Comparison of ENCODE assay signal across 23 cellular contexts in genomic region chr5:66888613-66889012, GRCh38.
DNase-seq lines count a peak whose midpoint lies in the region; ATAC-seq, FAIRE-seq and TF ChIP-seq lines count a peak whose summit lies in the region.
"Had no signal": no experiment of that assay in that cellular context is flagged by ENCODE, and none has a peak within 500 bp of the region (broad histone marks: within the 10 kb centered on the region; RNA-seq: fewer than 3 reads in every experiment).

No MANE protein-coding gene starts in this region.

- no peaks in the 10 kb centered on the region for H3K36me3 Mint-ChIP-seq in activated CD4-positive, alpha-beta T cell treated with anti-CD3 and anti-CD28 coated beads, Interleukin-2, amount 10 ng/mL, durations not matched to agents 7 days and 5 days (ENCODE audit: low read depth)
- H3K36me3 Mint-ChIP-seq in activated CD4-positive, alpha-beta T cell treated with anti-CD3 and anti-CD28 coated beads, Interleukin-2, amount 10 ng/mL, durations not matched to agents 24 days and 14 days (ENCODE audit: low read depth), result peaks cover 15% of the 10 kb centered on the region
- H3K36me3 Mint-ChIP-seq in astrocyte (ENCODE audit: low read depth, unreplicated experiment), result no peaks in the 10 kb centered on the region
- H3K36me3 Mint-ChIP-seq in T-helper 2 cell treated with Interferon-gamma antibody and Interleukin-4, amounts not matched to agents 5 μg/mL and 100 μg/mL, for 36 hours (ENCODE audit: low read depth), result no peaks in the 10 kb centered on the region
- H3K36me3 Mint-ChIP-seq in activated CD8-positive, alpha-beta T cell treated with anti-CD3 and anti-CD28 coated beads for 36 hours (ENCODE audit: low read depth), result no peaks in the 10 kb centered on the region

- no peak overlapping the region for H3K9ac ChIP-seq in astrocyte (ENCODE audit: low read length)
- peak overlapping the region; percentile 43 for H3K9ac ChIP-seq in keratinocyte (ENCODE audit: control insufficient read depth, extremely low read depth, insufficient read depth, low read length)

- H3K27me3 Mint-ChIP-seq in activated CD4-positive, alpha-beta T cell treated with anti-CD3 and anti-CD28 coated beads, Interleukin-2, amount 10 ng/mL, durations not matched to agents 7 days and 5 days, result peaks cover 5% of the 10 kb centered on the region
- H3K27me3 Mint-ChIP-seq in activated CD4-positive, alpha-beta T cell treated with anti-CD3 and anti-CD28 coated beads, Interleukin-2, amount 10 ng/mL, durations not matched to agents 24 days and 14 days, result peaks cover 8% of the 10 kb centered on the region
- no peaks in the 10 kb centered on the region for H3K27me3 Mint-ChIP-seq in astrocyte (ENCODE audit: low read depth, unreplicated experiment)
- H3K27me3 Mint-ChIP-seq in T-helper 2 cell treated with Interferon-gamma antibody and Interleukin-4, amounts not matched to agents 5 μg/mL and 100 μg/mL, for 36 hours (ENCODE audit: low read depth), result peaks cover 37% of the 10 kb centered on the region
- peaks cover 8% of the 10 kb centered on the region for H3K27me3 Mint-ChIP-seq in activated CD8-positive, alpha-beta T cell treated with anti-CD3 and anti-CD28 coated beads for 36 hours

- no peaks in the 10 kb centered on the region for H3K9me3 ChIP-seq in astrocyte (ENCODE audit: insufficient read depth, low read depth, low read length)
- no peaks in the 10 kb centered on the region for H3K9me3 ChIP-seq in keratinocyte (ENCODE audit: control insufficient read depth, low read depth, low read length)
- H3K9me3 ChIP-seq: SJCRH30 had no signal

- dilution Hi-C loops in keratinocyte (cut with MboI; ENCODE audit: extremely low pct_ligation_motif_present, low sequenced_read_pairs), result no loop called here

- H3K4me2 ChIP-seq in astrocyte (ENCODE audit: low read length), result no peak overlapping the region
- peak overlapping the region; percentile 69 for H3K4me2 ChIP-seq in keratinocyte (ENCODE audit: control insufficient read depth, extremely low read depth, insufficient read depth, low read depth, low read length)

- intact Hi-C loops in activated CD4-positive, alpha-beta T cell treated with anti-CD3 and anti-CD28 coated beads, Interleukin-2, amount 10 ng/mL, durations not matched to agents 24 days and 14 days (cut with micrococcal nuclease), result no loop called here
- intact Hi-C loops in activated CD8-positive, alpha-beta T cell treated with anti-CD3 and anti-CD28 coated beads for 36 hours (cut with micrococcal nuclease), result no loop called here

- no peaks in the 10 kb centered on the region for H3K9me1 ChIP-seq in keratinocyte (ENCODE audit: control insufficient read depth, extremely low read depth, insufficient read depth, low read length)

- CTCF ChIA-PET in activated CD4-positive, alpha-beta T cell treated with anti-CD3 and anti-CD28 coated beads, Interleukin-2, amount 10 ng/mL, durations not matched to agents 7 days and 5 days (lab: Charles Lee), result interaction anchor here (1.8 kb wide), 1 partner anchor 10 kb away, joined by 5 read pairs; no protein-coding TSS in a partner anchor
- CTCF ChIA-PET in activated CD8-positive, alpha-beta T cell treated with anti-CD3 and anti-CD28 coated beads for 36 hours (lab: Charles Lee), result interaction anchor here (1.8 kb wide), 1 partner anchor 11 kb away, joined by 4 read pairs; no protein-coding TSS in a partner anchor

- ATAC-seq in activated CD8-positive, alpha-beta T cell treated with anti-CD3 and anti-CD28 coated beads for 36 hours, result no peak
- ATAC-seq: HCT116, PC-3 had no signal

- H3K79me2 ChIP-seq in ACC112 (ENCODE audit: control insufficient read depth, insufficient read depth, low read length, unreplicated experiment), result no peaks in the 10 kb centered on the region
- no peaks in the 10 kb centered on the region for H3K79me2 ChIP-seq in astrocyte (ENCODE audit: insufficient read depth, low read length)
- H3K79me2 ChIP-seq in keratinocyte (ENCODE audit: control insufficient read depth, insufficient read depth, low read length), result no peaks in the 10 kb centered on the region

- H2AFZ ChIP-seq in ACC112 (ENCODE audit: low read length, unreplicated experiment) (peak overlapping the region; percentile 65), astrocyte (ENCODE audit: low read depth, low read length) (no peak overlapping the region), keratinocyte (ENCODE audit: control insufficient read depth, low read length) (peak overlapping the region; percentile 4)

- H3K4me1 ChIP-seq in ACC112 (ENCODE audit: control insufficient read depth, insufficient read depth, low read length, unreplicated experiment) (no peaks in the 10 kb centered on the region), astrocyte (ENCODE audit: insufficient read depth, low read length) (no peaks in the 10 kb centered on the region), keratinocyte (ENCODE audit: control insufficient read depth, extremely low read depth, insufficient read depth, low read length) (peaks cover 41% of the 10 kb centered on the region)
- H3K4me1 ChIP-seq: SJCRH30 had no signal

- H3K27ac ChIP-seq in ACC112 (ENCODE audit: low read depth, low read length) (no peak overlapping the region), astrocyte (ENCODE audit: low read depth, low read length) (no peak overlapping the region), keratinocyte (ENCODE audit: control insufficient read depth, insufficient read depth, low read length) (peak overlapping the region; percentile 43)
- H3K27ac ChIP-seq: RWPE1, SJCRH30 had no signal

- no peaks in the 10 kb centered on the region for H3K9me3 Mint-ChIP-seq in activated CD4-positive, alpha-beta T cell treated with anti-CD3 and anti-CD28 coated beads, Interleukin-2, amount 10 ng/mL, durations not matched to agents 7 days and 5 days
- H3K9me3 Mint-ChIP-seq in activated CD4-positive, alpha-beta T cell treated with anti-CD3 and anti-CD28 coated beads, Interleukin-2, amount 10 ng/mL, durations not matched to agents 24 days and 14 days, result no peaks in the 10 kb centered on the region
- no peaks in the 10 kb centered on the region for H3K9me3 Mint-ChIP-seq in astrocyte (ENCODE audit: unreplicated experiment)
- H3K9me3 Mint-ChIP-seq in T-helper 2 cell treated with Interferon-gamma antibody and Interleukin-4, amounts not matched to agents 5 μg/mL and 100 μg/mL, for 36 hours, result no peaks in the 10 kb centered on the region
- H3K9me3 Mint-ChIP-seq in activated CD8-positive, alpha-beta T cell treated with anti-CD3 and anti-CD28 coated beads for 36 hours, result no peaks in the 10 kb centered on the region

- H3K4me3 Mint-ChIP-seq in activated CD4-positive, alpha-beta T cell treated with anti-CD3 and anti-CD28 coated beads, Interleukin-2, amount 10 ng/mL, durations not matched to agents 7 days and 5 days, result no peak overlapping the region
- H3K4me3 Mint-ChIP-seq in activated CD4-positive, alpha-beta T cell treated with anti-CD3 and anti-CD28 coated beads, Interleukin-2, amount 10 ng/mL, durations not matched to agents 24 days and 14 days, result no peak overlapping the region
- H3K4me3 Mint-ChIP-seq in astrocyte (ENCODE audit: unreplicated experiment), result no peak overlapping the region
- H3K4me3 Mint-ChIP-seq in T-helper 2 cell treated with Interferon-gamma antibody and Interleukin-4, amounts not matched to agents 5 μg/mL and 100 μg/mL, for 36 hours, result no peak overlapping the region
- no peak overlapping the region for H3K4me3 Mint-ChIP-seq in activated CD8-positive, alpha-beta T cell treated with anti-CD3 and anti-CD28 coated beads for 36 hours
- H3K4me3 Mint-ChIP-seq: B cell had no signal

- peaks cover 3% of the 10 kb centered on the region; the same call in 1 of the 2 replicates for H3K27me3 ChIP-seq in ACC112 (ENCODE audit: insufficient read depth, low read length)
- H3K27me3 ChIP-seq in astrocyte (ENCODE audit: insufficient read depth, low read length), result no peaks in the 10 kb centered on the region
- H3K27me3 ChIP-seq in keratinocyte (ENCODE audit: control insufficient read depth, extremely low read depth, insufficient read depth, low read length), result no peaks in the 10 kb centered on the region
- H3K27me3 ChIP-seq: SJCRH30 had no signal

- FAIRE-seq in astrocyte (lab: Jason Lieb, UNC) (no peak), keratinocyte (lab: Jason Lieb, UNC) (no peak)
- FAIRE-seq: G401.6, GM19239 had no signal

- H3K36me3 ChIP-seq in ACC112 (ENCODE audit: insufficient read depth, low read length) (no peaks in the 10 kb centered on the region), astrocyte (ENCODE audit: insufficient read depth, low read length) (no peaks in the 10 kb centered on the region), keratinocyte (ENCODE audit: control insufficient read depth in 2 of 2, extremely low read depth in 1 of 2, insufficient read depth in 2 of 2, low read length in 2 of 2) (no peaks in the 10 kb centered on the region)
- H3K36me3 ChIP-seq: SJCRH30 had no signal

- POLR2A ChIA-PET in activated CD4-positive, alpha-beta T cell treated with anti-CD3 and anti-CD28 coated beads, Interleukin-2, amount 10 ng/mL, durations not matched to agents 7 days and 5 days (lab: Charles Lee), result no interaction called here
- POLR2A ChIA-PET in activated CD8-positive, alpha-beta T cell treated with anti-CD3 and anti-CD28 coated beads for 36 hours (lab: Charles Lee), result no interaction called here

- H4K20me1 ChIP-seq in astrocyte (ENCODE audit: insufficient read depth, low read length) (no peaks in the 10 kb centered on the region), keratinocyte (ENCODE audit: control insufficient read depth, extremely low read depth, insufficient read depth, low read length) (no peaks in the 10 kb centered on the region)

- H3K4me1 Mint-ChIP-seq in activated CD4-positive, alpha-beta T cell treated with anti-CD3 and anti-CD28 coated beads, Interleukin-2, amount 10 ng/mL, durations not matched to agents 7 days and 5 days, result peaks cover 9% of the 10 kb centered on the region
- H3K4me1 Mint-ChIP-seq in activated CD4-positive, alpha-beta T cell treated with anti-CD3 and anti-CD28 coated beads, Interleukin-2, amount 10 ng/mL, durations not matched to agents 24 days and 14 days, result peaks cover 15% of the 10 kb centered on the region
- H3K4me1 Mint-ChIP-seq in astrocyte (ENCODE audit: low read depth, unreplicated experiment), result peaks cover 19% of the 10 kb centered on the region
- peaks cover 8% of the 10 kb centered on the region for H3K4me1 Mint-ChIP-seq in T-helper 2 cell treated with Interferon-gamma antibody and Interleukin-4, amounts not matched to agents 5 μg/mL and 100 μg/mL, for 36 hours (ENCODE audit: low read depth)
- H3K4me1 Mint-ChIP-seq in activated CD8-positive, alpha-beta T cell treated with anti-CD3 and anti-CD28 coated beads for 36 hours (ENCODE audit: low read depth), result no peaks in the 10 kb centered on the region

- DNase-seq in activated CD4-positive, alpha-beta T cell treated with anti-CD3 and anti-CD28 coated beads, Interleukin-2, amount 10 ng/mL, durations not matched to agents 7 days and 5 days, result no peak
- no peak for DNase-seq in activated CD4-positive, alpha-beta T cell treated with anti-CD3 and anti-CD28 coated beads, Interleukin-2, amount 10 ng/mL, durations not matched to agents 24 days and 14 days
- no peak for DNase-seq in astrocyte (ENCODE audit: low read depth)
- DNase-seq in keratinocyte (ENCODE audit: low read depth, low spot score), result no peak
- DNase-seq in T-helper 2 cell treated with Interferon-gamma antibody and Interleukin-4, amounts not matched to agents 5 μg/mL and 100 μg/mL, for 36 hours (ENCODE audit: low spot score), result no peak
- no peak for DNase-seq in HuH-7 (ENCODE audit: low spot score)
- DNase-seq in activated CD8-positive, alpha-beta T cell treated with anti-CD3 and anti-CD28 coated beads for 36 hours, result no peak
- DNase-seq: 8988T, DMS79 treated with DMSO at 0.1 percent for 48 hours, GOT3, MV-4-11, NCI-H187, NCI-H2107, NCI-H2227 treated with DMSO at 0.1 percent for 48 hours, NCI-H510A treated with DMSO at 0.1 percent for 48 hours, PC-3, SJCRH30 had no signal

- H3K4me3 ChIP-seq in ACC112 (ENCODE audit: low read depth, low read length) (peak overlapping the region; percentile 55; the same call in 1 of the 2 replicates), astrocyte (ENCODE audit: insufficient read depth, low read depth, low read length) (no peak overlapping the region), keratinocyte (ENCODE audit: control insufficient read depth in 2 of 3, extremely low read depth in 1 of 3, insufficient read depth in 2 of 3, low read depth in 1 of 3, low read length in 3 of 3) (peak overlapping the region in 2 of 3 experiments; percentile 16 to 36)
- H3K4me3 ChIP-seq: SJCRH30 had no signal

- H3K27ac Mint-ChIP-seq in activated CD4-positive, alpha-beta T cell treated with anti-CD3 and anti-CD28 coated beads, Interleukin-2, amount 10 ng/mL, durations not matched to agents 7 days and 5 days, result peak overlapping the region; percentile 28
- H3K27ac Mint-ChIP-seq in activated CD4-positive, alpha-beta T cell treated with anti-CD3 and anti-CD28 coated beads, Interleukin-2, amount 10 ng/mL, durations not matched to agents 24 days and 14 days, result no peak overlapping the region
- peak overlapping the region; percentile 4 for H3K27ac Mint-ChIP-seq in astrocyte (ENCODE audit: unreplicated experiment)
- no peak overlapping the region for H3K27ac Mint-ChIP-seq in T-helper 2 cell treated with Interferon-gamma antibody and Interleukin-4, amounts not matched to agents 5 μg/mL and 100 μg/mL, for 36 hours
- H3K27ac Mint-ChIP-seq in activated CD8-positive, alpha-beta T cell treated with anti-CD3 and anti-CD28 coated beads for 36 hours, result no peak overlapping the region
- H3K27ac Mint-ChIP-seq: B cell had no signal

- TF ChIP-seq CTCF in astrocyte (IDR thresholded peaks at IDR 0.05; ENCODE audit: insufficient read depth, low read depth, low read length) (no peak), keratinocyte (optimal IDR thresholded peaks at IDR 0.05 in 1 of 3, IDR thresholded peaks at IDR 0.05 in 1 of 3, conservative IDR thresholded peaks at IDR 0.05 in 1 of 3; ENCODE audit: extremely low read depth in 1 of 3, insufficient read depth in 2 of 3, low read length in 3 of 3) (no peak)
- TF ChIP-seq CTCF in activated CD8-positive, alpha-beta T cell treated with anti-CD3 and anti-CD28 coated beads for 36 hours (IDR thresholded peaks at IDR 0.05), result no peak

Comparison
In these comparisons a context has a peak if more than half of its experiments do, and no peak if none do; other contexts are left out.
1. H3K27ac Mint-ChIP-seq: peak in activated CD4-positive, alpha-beta T cell treated with anti-CD3 and anti-CD28 coated beads, Interleukin-2, amount 10 ng/mL, durations not matched to agents 7 days and 5 days (single experiment) and astrocyte (single experiment); none in activated CD4-positive, alpha-beta T cell treated with anti-CD3 and anti-CD28 coated beads, Interleukin-2, amount 10 ng/mL, durations not matched to agents 24 days and 14 days (single experiment), T-helper 2 cell treated with Interferon-gamma antibody and Interleukin-4, amounts not matched to agents 5 μg/mL and 100 μg/mL, for 36 hours (single experiment) and activated CD8-positive, alpha-beta T cell treated with anti-CD3 and anti-CD28 coated beads for 36 hours (single experiment).